ENCODE assay signal across 1 cellular context in genomic region chr3:163891771-163892170, GRCh38.
TF ChIP-seq lines count a peak whose summit lies in the region.

No MANE protein-coding gene starts in this region.

TF ChIP-seq in H1, 55 proteins besides CTCF, POLR2A, EP300 and RAD21 (continued from another document):
- TF ChIP-seq BCL11A (IDR thresholded peaks at IDR 0.05; ENCODE audit: low read depth in 2 of 2, low read length in 2 of 2) (no peak), RFX5 (IDR thresholded peaks at IDR 0.05; ENCODE audit: borderline replicate concordance, low read depth, low read length) (no peak), SP1 (IDR thresholded peaks at IDR 0.05; ENCODE audit: low read depth, low read length) (no peak)
TF ChIP-seq in H1: peak in this region for 0.
